In the genomic region with DNA sequence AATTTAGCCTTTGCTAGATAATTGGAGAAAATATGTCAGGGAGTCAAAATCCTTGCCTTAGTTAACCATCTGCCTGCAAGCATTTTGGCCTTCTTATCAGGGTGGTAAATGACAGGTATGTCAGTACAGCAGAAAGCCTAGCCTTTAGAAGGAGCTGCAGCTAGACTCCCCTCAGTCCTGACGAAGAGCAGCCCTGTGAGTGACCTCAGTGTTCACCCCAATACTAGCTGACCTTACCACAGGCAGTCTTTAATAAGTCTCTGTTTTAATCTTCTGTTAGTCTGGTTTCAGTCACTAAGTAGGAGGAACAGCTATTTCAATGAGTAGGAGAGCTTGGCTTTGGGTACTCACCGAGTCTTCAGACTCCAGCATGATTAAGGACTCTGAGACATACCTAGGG, we compare ENCODE assay signal across 17 cellular contexts.
DNase-seq lines count a peak whose midpoint lies in the region; ATAC-seq and TF ChIP-seq lines count a peak whose summit lies in the region.
"Had no signal": no experiment of that assay in that cellular context is flagged by ENCODE, and none has a peak within 500 bp of the region (broad histone marks: within the 10 kb centered on the region; RNA-seq: fewer than 3 reads in every experiment).

No MANE protein-coding gene starts in this region.

- no peaks in the 10 kb centered on the region for H3F3A ChIP-seq in PC-3 (ENCODE audit: low read length, unreplicated experiment)

- no peaks in the 10 kb centered on the region for H3K4me1 ChIP-seq in PC-3 (ENCODE audit: insufficient read depth, low read length)

- H3K27ac ChIP-seq in PC-3 (ENCODE audit: low read length) = no peak overlapping the region
- H3K27ac ChIP-seq: GM23248 had no signal

- no peaks in the 10 kb centered on the region for H3K79me2 ChIP-seq in PC-3 (ENCODE audit: low read length)

- POLR2A ChIA-PET in PC-3 (lab: Charles Lee; ENCODE audit: unreplicated experiment) = no interaction called here

- no peaks in the 10 kb centered on the region for H3K9me3 ChIP-seq in PC-3 (ENCODE audit: low read length)

- H3K27me3 ChIP-seq in PC-3 (ENCODE audit: low read length) = no peaks in the 10 kb centered on the region

- no peak overlapping the region for H3K4me3 ChIP-seq in PC-3 (ENCODE audit: low read length)
- H3K4me3 ChIP-seq: GM23248 had no signal

- H3K4me2 ChIP-seq in PC-3 (ENCODE audit: low read length) = no peak overlapping the region

- H2AFZ ChIP-seq in PC-3 (ENCODE audit: low read length) = no peak overlapping the region
- H2AFZ ChIP-seq: GM23248 had no signal

- TF ChIP-seq CTCF in omental fat pad (IDR thresholded peaks at IDR 0.05) (no peak), PC-3 (conservative IDR thresholded peaks at IDR 0.05; ENCODE audit: low read depth, low read length) (no peak)

- intact Hi-C loops in PC-3 (cut with micrococcal nuclease) = no loop called here

- peak; percentile 12 for DNase-seq in amniotic epithelial cell (ENCODE audit: low read depth)
- peak; percentile 55 for DNase-seq in islet precursor cell
- no peak for DNase-seq in omental fat pad (ENCODE audit: low spot score)
- DNase-seq in activated CD4-positive, alpha-beta T cell treated with anti-CD3 and anti-CD28 coated beads, Interleukin-2, amount 50 U/mL, for 4 hours = no peak
- no peak for DNase-seq in PC-3
- DNase-seq in DMS153 (lab: John Stamatoyannopoulos, UW) = no peak
- DNase-seq: C1 segment of cervical spinal cord; Calu3; CD4-positive, alpha-beta memory T cell; COR-L47; DMS79; EL; GF-D8; GM23248; H7; HCEC 1CT had no signal

- no peaks in the 10 kb centered on the region for H4K20me1 ChIP-seq in PC-3 (ENCODE audit: low read length)

- H3K9ac ChIP-seq in PC-3 (ENCODE audit: low read length) = no peak overlapping the region
- H3K9ac ChIP-seq: GM23248 had no signal

- no peaks in the 10 kb centered on the region for H3K9me2 ChIP-seq in PC-3 (replicated peaks; ENCODE audit: low read length)

- peak; percentile 66 for ATAC-seq in omental fat pad (ENCODE audit: low FRiP score)
- no peak for ATAC-seq in PC-3
- no peak for ATAC-seq in HG03025 (IDR thresholded peaks at IDR 0.05; ENCODE audit: low FRiP score, unreplicated experiment)

- CTCF ChIA-PET in PC-3 (lab: Charles Lee) = no interaction called here

- H3K36me3 ChIP-seq in PC-3 (ENCODE audit: low read depth, low read length) = no peaks in the 10 kb centered on the region

- BruUV-seq in PC-3 (replicated peaks; lab: Mats Ljungman, UMichigan) = no TSS peak

Comparison
In these comparisons a context has a peak if more than half of its experiments do, and no peak if none do; other contexts are left out.
1. DNase-seq: peak in amniotic epithelial cell (single experiment) and islet precursor cell (single experiment); none in omental fat pad (single experiment), activated CD4-positive, alpha-beta T cell treated with anti-CD3 and anti-CD28 coated beads, Interleukin-2, amount 50 U/mL, for 4 hours (0 of 2), PC-3 (single experiment) and DMS153 (single experiment).